Comparison of ENCODE assay signal across 15 cellular contexts in genomic region chr16:25264599-25264998, GRCh38. TPM values are rescaled to one million over a fixed set of nuclear protein-coding genes. Genes with fewer than 3 reads are reported as not detected.
DNase-seq lines count a peak whose midpoint lies in the region; ATAC-seq and TF ChIP-seq lines count a peak whose summit lies in the region.
"Had no signal": no experiment of that assay in that cellular context is flagged by ENCODE, and none has a peak within 500 bp of the region (broad histone marks: within the 10 kb centered on the region; RNA-seq: fewer than 3 reads in every experiment).

No MANE protein-coding gene starts in this region.

- no peaks in the 10 kb centered on the region for H3K9me3 Mint-ChIP-seq in activated CD4-positive, alpha-beta T cell treated with anti-CD3 and anti-CD28 coated beads, Interleukin-2, amount 10 ng/mL, durations not matched to agents 7 days and 5 days
- H3K9me3 Mint-ChIP-seq in CD8-positive, alpha-beta T cell, result no peaks in the 10 kb centered on the region

- no peaks in the 10 kb centered on the region for H3K27me3 Mint-ChIP-seq in activated CD4-positive, alpha-beta T cell treated with anti-CD3 and anti-CD28 coated beads, Interleukin-2, amount 10 ng/mL, durations not matched to agents 7 days and 5 days
- no peaks in the 10 kb centered on the region for H3K27me3 Mint-ChIP-seq in CD8-positive, alpha-beta T cell (ENCODE audit: low read depth)

- POLR2A ChIA-PET in activated CD4-positive, alpha-beta T cell treated with anti-CD3 and anti-CD28 coated beads, Interleukin-2, amount 10 ng/mL, durations not matched to agents 7 days and 5 days (lab: Charles Lee), result no interaction called here
- POLR2A ChIA-PET in CD8-positive, alpha-beta T cell (lab: Charles Lee), result no interaction called here

- H3K36me3 ChIP-seq in DND-41 (ENCODE audit: insufficient read depth, low read length), result peaks cover 46% of the 10 kb centered on the region
- no peaks in the 10 kb centered on the region for H3K36me3 ChIP-seq in CD8-positive, alpha-beta T cell (ENCODE audit: insufficient read depth, low read length)

- no peak overlapping the region for H2AFZ ChIP-seq in DND-41 (ENCODE audit: low read depth, low read length)

- H3K79me2 ChIP-seq in DND-41 (ENCODE audit: insufficient read depth, low read length), result peaks cover 47% of the 10 kb centered on the region

- no peak overlapping the region for H3K27ac ChIP-seq in DND-41 (ENCODE audit: low read length)
- H3K27ac ChIP-seq in CD8-positive, alpha-beta T cell (ENCODE audit: low read depth, low read length), result no peak overlapping the region
- H3K27ac ChIP-seq: body of pancreas, SJSA1, skin epidermis had no signal

- intact Hi-C loops in CD8-positive, alpha-beta T cell (cut with DNase I, micrococcal nuclease), result no loop called here

- no peaks in the 10 kb centered on the region for H3K27me3 ChIP-seq in DND-41 (ENCODE audit: insufficient read depth, low read length, poor library complexity)
- H3K27me3 ChIP-seq in CD8-positive, alpha-beta T cell (ENCODE audit: insufficient read depth, low read length), result no peaks in the 10 kb centered on the region
- H3K27me3 ChIP-seq: body of pancreas, SJSA1 had no signal

- peaks cover 10% of the 10 kb centered on the region for H3K4me1 ChIP-seq in DND-41 (ENCODE audit: insufficient read depth, low read length)
- H3K4me1 ChIP-seq in CD8-positive, alpha-beta T cell (ENCODE audit: insufficient read depth, low read length), result peaks cover 8% of the 10 kb centered on the region
- H3K4me1 ChIP-seq: SJSA1 had no signal

- no peak overlapping the region for H3K4me3 Mint-ChIP-seq in activated CD4-positive, alpha-beta T cell treated with anti-CD3 and anti-CD28 coated beads, Interleukin-2, amount 10 ng/mL, durations not matched to agents 7 days and 5 days
- no peak overlapping the region for H3K4me3 Mint-ChIP-seq in CD8-positive, alpha-beta T cell

- H3K9ac ChIP-seq in DND-41 (ENCODE audit: low read depth, low read length), result no peak overlapping the region

- CTCF ChIA-PET in activated CD4-positive, alpha-beta T cell treated with anti-CD3 and anti-CD28 coated beads, Interleukin-2, amount 10 ng/mL, durations not matched to agents 7 days and 5 days (lab: Charles Lee), result no interaction called here
- CTCF ChIA-PET in CD8-positive, alpha-beta T cell (lab: Charles Lee), result no interaction called here

- H4K20me1 ChIP-seq in DND-41 (ENCODE audit: insufficient read depth, low read length), result peaks cover 50% of the 10 kb centered on the region; the same call in 1 of the 2 replicates

- no peak overlapping the region for H3K27ac Mint-ChIP-seq in activated CD4-positive, alpha-beta T cell treated with anti-CD3 and anti-CD28 coated beads, Interleukin-2, amount 10 ng/mL, durations not matched to agents 7 days and 5 days
- H3K27ac Mint-ChIP-seq in CD8-positive, alpha-beta T cell, result no peak overlapping the region

- DNase-seq in DND-41, result peak; percentile 47
- peak; percentile 25 for DNase-seq in HT-29 (ENCODE audit: low spot score)
- peak; percentile 39 for DNase-seq in activated CD4-positive, alpha-beta T cell treated with anti-CD3 and anti-CD28 coated beads, Interleukin-2, amount 10 ng/mL, durations not matched to agents 7 days and 5 days
- DNase-seq in fibroblast of villous mesenchyme (ENCODE audit: low read depth), result peak; percentile 10
- DNase-seq in epidermal melanocyte (ENCODE audit: insufficient read length, low spot score), result no peak
- no peak for DNase-seq in CD8-positive, alpha-beta T cell
- no peak for DNase-seq in NCI-H82 (lab: John Stamatoyannopoulos, UW)
- DNase-seq in kidney glomerular epithelial cell (lab: John Stamatoyannopoulos, UW), result no peak
- DNase-seq: activated T-cell treated with anti-CD3 and anti-CD28 coated beads, Interleukin-2, amount 50 U/mL, for 48 hours; hippocampal formation; mammary epithelial cell; NCI-H187 had no signal

- peaks cover 52% of the 10 kb centered on the region for H3K36me3 Mint-ChIP-seq in activated CD4-positive, alpha-beta T cell treated with anti-CD3 and anti-CD28 coated beads, Interleukin-2, amount 10 ng/mL, durations not matched to agents 7 days and 5 days (ENCODE audit: low read depth)
- peaks cover 35% of the 10 kb centered on the region for H3K36me3 Mint-ChIP-seq in CD8-positive, alpha-beta T cell

- no peak for TF ChIP-seq CTCF in DND-41 (IDR thresholded peaks at IDR 0.05; ENCODE audit: borderline replicate concordance, extremely low read depth, low read length, poor library complexity, severe bottlenecking)
- TF ChIP-seq CTCF in fibroblast of villous mesenchyme (IDR thresholded peaks at IDR 0.05; ENCODE audit: insufficient read depth, low read depth, low read length), result no peak
- TF ChIP-seq CTCF in CD8-positive, alpha-beta T cell (IDR thresholded peaks at IDR 0.05), result no peak

- H3K4me1 Mint-ChIP-seq in activated CD4-positive, alpha-beta T cell treated with anti-CD3 and anti-CD28 coated beads, Interleukin-2, amount 10 ng/mL, durations not matched to agents 7 days and 5 days, result peaks cover 22% of the 10 kb centered on the region
- H3K4me1 Mint-ChIP-seq in CD8-positive, alpha-beta T cell (ENCODE audit: low read depth), result peaks cover 35% of the 10 kb centered on the region

- H3K4me3 ChIP-seq in DND-41 (ENCODE audit: low read depth in 1 of 2, low read length in 2 of 2) (no peak overlapping the region), fibroblast of villous mesenchyme (ENCODE audit: low read depth, low read length) (no peak overlapping the region)
- H3K4me3 ChIP-seq in CD8-positive, alpha-beta T cell (ENCODE audit: low read depth, low read length), result no peak overlapping the region
- H3K4me3 ChIP-seq: body of pancreas, SJSA1, skin epidermis had no signal

- ATAC-seq in DND-41 (ENCODE audit: insufficient read depth, low read depth), result 0 out of 3 replicates have a peak, but pooled peaks have one; percentile 35
- no peak for ATAC-seq in CD8-positive, alpha-beta T cell
- ATAC-seq: body of pancreas had no signal

- no peaks in the 10 kb centered on the region for H3K9me3 ChIP-seq in DND-41 (ENCODE audit: insufficient read depth, low read length, severe bottlenecking)
- H3K9me3 ChIP-seq in CD8-positive, alpha-beta T cell (ENCODE audit: low read length), result no peaks in the 10 kb centered on the region
- H3K9me3 ChIP-seq: body of pancreas, SJSA1 had no signal

- H3K4me2 ChIP-seq in DND-41 (ENCODE audit: insufficient read depth, low read length), result no peak overlapping the region

RNA-seq across cellular contexts. Expression of gene ZKSCAN2, which starts 7.0 kb away (rescaled TPM):
- 0.99 and 1.3 TPM in 2 replicates for total RNA-seq in HT-29 (2014; rRNA removed; shearing (Covaris generic))
- total RNA-seq in activated CD4-positive, alpha-beta T cell treated with anti-CD3 and anti-CD28 coated beads, Interleukin-2, amount 10 ng/mL, durations not matched to agents 7 days and 5 days, result 1 to 10 TPM; 4.7 to 5.0 TPM
- 4.8 and 6.0 TPM in 2 replicates for total RNA-seq in fibroblast of villous mesenchyme
- 1 to 10 TPM; 9.3 to 9.4 TPM for total RNA-seq in CD8-positive, alpha-beta T cell

RNA-seq across cellular contexts. Expression of gene AQP8, which starts 47.9 kb away (rescaled TPM):
- total RNA-seq in HT-29 (2014; rRNA removed; shearing (Covaris generic)), result not detected in 2 replicates
- total RNA-seq in activated CD4-positive, alpha-beta T cell treated with anti-CD3 and anti-CD28 coated beads, Interleukin-2, amount 10 ng/mL, durations not matched to agents 7 days and 5 days, result not detected
- not detected in 2 replicates for total RNA-seq in fibroblast of villous mesenchyme
- under 1 TPM; 0.44 to 0.81 TPM for total RNA-seq in CD8-positive, alpha-beta T cell
- total RNA-seq: mammary epithelial cell, SJSA1 had no signal

Comparison
In these comparisons a context has a peak if more than half of its experiments do, and no peak if none do; other contexts are left out.
1. DNase-seq: peak in DND-41 (single experiment), HT-29 (single experiment), activated CD4-positive, alpha-beta T cell treated with anti-CD3 and anti-CD28 coated beads, Interleukin-2, amount 10 ng/mL, durations not matched to agents 7 days and 5 days (single experiment) and fibroblast of villous mesenchyme (single experiment); none in epidermal melanocyte (single experiment), CD8-positive, alpha-beta T cell (0 of 7), NCI-H82 (single experiment) and kidney glomerular epithelial cell (single experiment).